Comparison of ENCODE assay signal across 29 cellular contexts in the genomic region with DNA sequence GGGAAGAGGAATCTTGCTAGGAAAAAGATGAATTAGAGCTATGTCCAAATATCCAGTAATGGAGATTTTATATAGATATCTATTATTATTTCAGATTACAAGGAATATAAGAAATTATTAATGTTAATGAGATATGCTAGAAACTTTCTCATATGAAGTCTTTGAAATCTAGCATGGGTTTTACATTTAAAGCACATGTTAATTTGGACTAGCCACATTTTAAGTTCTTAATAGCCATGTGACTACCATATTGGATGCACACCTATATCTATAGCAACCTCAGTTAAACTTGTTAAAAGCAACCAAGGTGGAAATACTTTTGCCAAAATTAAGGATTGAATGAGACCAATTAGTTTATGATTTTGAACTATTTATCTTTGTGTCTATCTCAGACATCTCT.
DNase-seq lines count a peak whose midpoint lies in the region; ATAC-seq, FAIRE-seq and TF ChIP-seq lines count a peak whose summit lies in the region.
"Had no signal": no experiment of that assay in that cellular context is flagged by ENCODE, and none has a peak within 500 bp of the region (broad histone marks: within the 10 kb centered on the region; RNA-seq: fewer than 3 reads in every experiment).

No MANE protein-coding gene starts in this region.

- no peak for TF ChIP-seq EP300 in HepG2 (IDR thresholded peaks at IDR 0.05; ENCODE audit: low read depth in 2 of 2, low read length in 2 of 2)
- no peak for TF ChIP-seq EP300 in HepG2 (CRISPR knock-in tag; IDR thresholded peaks at IDR 0.05; ENCODE audit: borderline replicate concordance)

- H3K9ac ChIP-seq in HepG2 (ENCODE audit: insufficient read depth, low read depth, low read length) = no peak overlapping the region
- H3K9ac ChIP-seq: BLaER1; BLaER1 treated with 17β-estradiol and CSF1 and Interleukin-3, amounts not matched to agents 10 nM and 100 nM had no signal

- FAIRE-seq in HepG2 (lab: Jason Lieb, UNC) = peak; percentile 36
- FAIRE-seq: A204.1, A549, D721Med had no signal

- H3K27me3 ChIP-seq in HepG2 (ENCODE audit: control insufficient read depth in 1 of 2, insufficient read depth in 2 of 2, low read length in 2 of 2) (no peaks in the 10 kb centered on the region), right lobe of liver (no peaks in the 10 kb centered on the region)
- H3K27me3 ChIP-seq: BE2C; BLaER1; BLaER1 treated with 17β-estradiol and CSF1 and Interleukin-3, amounts not matched to agents 10 nM and 100 nM had no signal

- H3K4me1 ChIP-seq in HepG2 (ENCODE audit: insufficient read depth, low read length) (no peaks in the 10 kb centered on the region), right lobe of liver (no peaks in the 10 kb centered on the region)
- H3K4me1 ChIP-seq: A549, BE2C, BLaER1 had no signal

- CTCF ChIA-PET in HepG2 (lab: Yijun Ruan, JAX; ENCODE audit: low intra/inter-chr PET ratio, low total read pairs) = no interaction called here

- peaks cover 23% of the 10 kb centered on the region for H3K9me3 ChIP-seq in HepG2 (ENCODE audit: low read length)
- no peaks in the 10 kb centered on the region for H3K9me3 ChIP-seq in right lobe of liver
- H3K9me3 ChIP-seq: A549, BE2C had no signal

- no peak overlapping the region for H2AFZ ChIP-seq in HepG2 (ENCODE audit: low read length)

- DNase-seq in HepG2 (ENCODE audit: low spot score) (no peak), right lobe of liver (no peak)
- DNase-seq: 8988T; ACHN; AML-193; BE2C; C1 segment of cervical spinal cord; Caco-2; Calu3; CD4-positive, alpha-beta memory T cell; CD4-positive, alpha-beta T cell; CD4-positive, CD25-positive, alpha-beta regulatory T cell; CD8-positive, alpha-beta memory T cell; CD8-positive, alpha-beta T cell; COR-L47; DMS 273 treated with DMSO at 0.1 percent for 48 hours; DMS153; DMS53; DMS79; DMS79 treated with DMSO at 0.1 percent for 48 hours; DND-41; EL had no signal

- BruUV-seq in HepG2 (replicated peaks; lab: Mats Ljungman, UMichigan) = no TSS peak

- H4K20me1 ChIP-seq in HepG2 (ENCODE audit: insufficient read depth, low read length) = no peaks in the 10 kb centered on the region
- H4K20me1 ChIP-seq: BLaER1; BLaER1 treated with 17β-estradiol and CSF1 and Interleukin-3, amounts not matched to agents 10 nM and 100 nM had no signal

- H3K4me3 ChIP-seq in HepG2 (replicated peaks in 1 of 3; ENCODE audit: insufficient read depth in 1 of 3, low read depth in 2 of 3, low read length in 3 of 3) = no peak overlapping the region
- no peak overlapping the region for H3K4me3 ChIP-seq in right lobe of liver
- H3K4me3 ChIP-seq: A549; BLaER1; BLaER1 treated with 17β-estradiol and CSF1 and Interleukin-3, amounts not matched to agents 10 nM and 100 nM had no signal

- TF ChIP-seq CTCF in HepG2 (CRISPR knock-in tag; IDR thresholded peaks at IDR 0.05) (no peak), right lobe of liver (IDR thresholded peaks at IDR 0.05) (no peak)

- H3K27ac ChIP-seq in HepG2 (ENCODE audit: extremely low read length, insufficient read depth, low read length) (no peak overlapping the region), right lobe of liver (no peak overlapping the region)
- H3K27ac ChIP-seq: 22Rv1; A549; BLaER1; BLaER1 treated with 17β-estradiol and CSF1 and Interleukin-3, amounts not matched to agents 10 nM and 100 nM; C4-2B had no signal

- no peak for ATAC-seq in HepG2
- ATAC-seq in right lobe of liver = no peak
- ATAC-seq: A549; CD8-positive, alpha-beta T cell had no signal

- in situ Hi-C loops in HepG2 (cut with HindIII; ENCODE audit: extremely low pct_ligation_motif_present, low pct_unique_long_range_greater_than_20kb) = no loop called here

- no peaks in the 10 kb centered on the region for H3K79me2 ChIP-seq in HepG2 (ENCODE audit: insufficient read depth, low read length)

- intact Hi-C loops in HepG2 (cut with micrococcal nuclease; ENCODE audit: unreplicated experiment) = no loop called here
- intact Hi-C loops in right lobe of liver (cut with DNase I) = no loop called here

- TF ChIP-seq POLR2A in HepG2 (IDR thresholded peaks at IDR 0.05; ENCODE audit: insufficient read depth in 1 of 2, low read depth in 2 of 2, low read length in 2 of 2) = no peak
- TF ChIP-seq POLR2A in right lobe of liver (IDR thresholded peaks at IDR 0.05) = no peak

- no peak for TF ChIP-seq RAD21 in HepG2 (CRISPR knock-in tag; IDR thresholded peaks at IDR 0.05)

- no peak overlapping the region for H3K4me2 ChIP-seq in HepG2 (ENCODE audit: low read depth, low read length)
- H3K4me2 ChIP-seq: A549; BLaER1; BLaER1 treated with 17β-estradiol and CSF1 and Interleukin-3, amounts not matched to agents 10 nM and 100 nM had no signal

- POLR2A ChIA-PET in HepG2 (lab: Yijun Ruan, JAX) = no interaction called here

- H3K36me3 ChIP-seq in HepG2 (replicated peaks in 1 of 2; ENCODE audit: control insufficient read depth in 1 of 2, insufficient read depth in 2 of 2, low read length in 2 of 2) (no peaks in the 10 kb centered on the region), right lobe of liver (no peaks in the 10 kb centered on the region)
- H3K36me3 ChIP-seq: BE2C; BLaER1; BLaER1 treated with 17β-estradiol and CSF1 and Interleukin-3, amounts not matched to agents 10 nM and 100 nM had no signal

TF ChIP-seq in HepG2, 621 proteins besides CTCF, POLR2A, EP300 and RAD21:
- TF ChIP-seq, protein P1, sequence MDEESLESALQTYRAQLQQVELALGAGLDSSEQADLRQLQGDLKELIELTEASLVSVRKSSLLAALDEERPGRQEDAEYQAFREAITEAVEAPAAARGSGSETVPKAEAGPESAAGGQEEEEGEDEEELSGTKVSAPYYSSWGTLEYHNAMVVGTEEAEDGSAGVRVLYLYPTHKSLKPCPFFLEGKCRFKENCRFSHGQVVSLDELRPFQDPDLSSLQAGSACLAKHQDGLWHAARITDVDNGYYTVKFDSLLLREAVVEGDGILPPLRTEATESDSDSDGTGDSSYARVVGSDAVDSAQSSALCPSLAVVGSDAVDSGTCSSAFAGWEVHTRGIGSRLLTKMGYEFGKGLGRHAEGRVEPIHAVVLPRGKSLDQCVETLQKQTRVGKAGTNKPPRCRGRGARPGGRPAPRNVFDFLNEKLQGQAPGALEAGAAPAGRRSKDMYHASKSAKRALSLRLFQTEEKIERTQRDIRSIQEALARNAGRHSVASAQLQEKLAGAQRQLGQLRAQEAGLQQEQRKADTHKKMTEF (CRISPR knock-in tag; IDR thresholded peaks at IDR 0.05) = no peak
- TF ChIP-seq MNT (IDR thresholded peaks at IDR 0.05) (peak; percentile 96), ZFP41 (CRISPR knock-in tag; IDR thresholded peaks at IDR 0.05; ENCODE audit: borderline replicate concordance) (no peak), SSRP1 (CRISPR knock-in tag; IDR thresholded peaks at IDR 0.05) (no peak), ZNF24 (IDR thresholded peaks at IDR 0.05) (no peak)
TF ChIP-seq in HepG2: peak in this region for 1.
